ENCODE assay signal across 8 cellular contexts in genomic region chr12:56645201-56645716, GRCh38. TPM values are rescaled to one million over a fixed set of nuclear protein-coding genes. Genes with fewer than 3 reads are reported as not detected.
DNase-seq lines count a peak whose midpoint lies in the region; ATAC-seq and TF ChIP-seq lines count a peak whose summit lies in the region.

No MANE protein-coding gene starts in this region.

- H3K27ac Mint-ChIP-seq in activated T-cell treated with anti-CD3 and anti-CD28 coated beads, Interleukin-2, amount 50 U/mL, for 24 hours, result peak overlapping the region; percentile 94
- H3K27ac Mint-ChIP-seq in activated T-helper 2 cell treated with anti-CD3 and anti-CD28 coated beads, Interferon-gamma antibody, Interleukin-2, Interleukin-4, amounts not matched to agents 10 μg/mL and 5 μg/mL and 100 μg/mL, durations not matched to agents 14 hours and 24 hours and 36 hours, result peak overlapping the region; percentile 97

- H3K4me3 Mint-ChIP-seq in activated T-cell treated with anti-CD3 and anti-CD28 coated beads, Interleukin-2, amount 50 U/mL, for 24 hours, result peak overlapping the region; percentile 99
- peak overlapping the region; percentile 98 for H3K4me3 Mint-ChIP-seq in activated T-helper 2 cell treated with anti-CD3 and anti-CD28 coated beads, Interferon-gamma antibody, Interleukin-2, Interleukin-4, amounts not matched to agents 10 μg/mL and 5 μg/mL and 100 μg/mL, durations not matched to agents 14 hours and 24 hours and 36 hours (ENCODE audit: low read depth)

- no peak for TF ChIP-seq CTCF in sigmoid colon (IDR thresholded peaks at IDR 0.05)

- under 1% methylated on average over 29 of the region's 29 CpGs for WGBS in right cardiac atrium
- WGBS in sigmoid colon, 2 donors, result 0 to 1% methylated on average over 29 of the region's 29 CpGs

- H3K4me1 Mint-ChIP-seq in activated T-cell treated with anti-CD3 and anti-CD28 coated beads, Interleukin-2, amount 50 U/mL, for 24 hours (ENCODE audit: low read depth), result peaks cover 40% of the 10 kb centered on the region
- H3K4me1 Mint-ChIP-seq in activated T-helper 2 cell treated with anti-CD3 and anti-CD28 coated beads, Interferon-gamma antibody, Interleukin-2, Interleukin-4, amounts not matched to agents 10 μg/mL and 5 μg/mL and 100 μg/mL, durations not matched to agents 14 hours and 24 hours and 36 hours (ENCODE audit: low read depth), result peaks cover 29% of the 10 kb centered on the region

- H3K27me3 Mint-ChIP-seq in activated T-cell treated with anti-CD3 and anti-CD28 coated beads, Interleukin-2, amount 50 U/mL, for 24 hours, result no peaks in the 10 kb centered on the region
- H3K27me3 Mint-ChIP-seq in activated T-helper 2 cell treated with anti-CD3 and anti-CD28 coated beads, Interferon-gamma antibody, Interleukin-2, Interleukin-4, amounts not matched to agents 10 μg/mL and 5 μg/mL and 100 μg/mL, durations not matched to agents 14 hours and 24 hours and 36 hours (ENCODE audit: low read depth), result no peaks in the 10 kb centered on the region

- peaks cover 50% of the 10 kb centered on the region for H3K36me3 Mint-ChIP-seq in activated T-cell treated with anti-CD3 and anti-CD28 coated beads, Interleukin-2, amount 50 U/mL, for 24 hours (ENCODE audit: low read depth)
- H3K36me3 Mint-ChIP-seq in activated T-helper 2 cell treated with anti-CD3 and anti-CD28 coated beads, Interferon-gamma antibody, Interleukin-2, Interleukin-4, amounts not matched to agents 10 μg/mL and 5 μg/mL and 100 μg/mL, durations not matched to agents 14 hours and 24 hours and 36 hours (ENCODE audit: low read depth), result peaks cover 54% of the 10 kb centered on the region

- intact Hi-C loops in activated T-helper 2 cell treated with anti-CD3 and anti-CD28 coated beads, Interferon-gamma antibody, Interleukin-2, Interleukin-4, amounts not matched to agents 10 μg/mL and 5 μg/mL and 100 μg/mL, durations not matched to agents 14 hours and 24 hours and 36 hours (cut with micrococcal nuclease), result no loop called here
- intact Hi-C loops in right cardiac atrium (cut with DNase I), result loop anchor here in 1 of 4 donors (5.0 kb wide), 1 partner anchor 37 kb away; no protein-coding TSS in a partner anchor
- intact Hi-C loops in sigmoid colon (cut with DNase I), result loop anchor here (1.0 to 10.0 kb wide), 3 partner anchors 8 to 360 kb away; partner anchors contain the start of gene ZBTB39

- H3K9me3 ChIP-seq in right cardiac atrium (ENCODE audit: control insufficient read depth, low read length) (no peaks in the 10 kb centered on the region), sigmoid colon (no peaks in the 10 kb centered on the region)

- H3K27me3 ChIP-seq in right cardiac atrium (ENCODE audit: control insufficient read depth, insufficient read depth) (no peaks in the 10 kb centered on the region), sigmoid colon (no peaks in the 10 kb centered on the region)

- TF ChIP-seq POLR2A in sigmoid colon (IDR thresholded peaks at IDR 0.05), result no peak

- peak in 1 of 2 donors; percentile 36 for ATAC-seq in right cardiac atrium
- ATAC-seq in HG02623 (IDR thresholded peaks at IDR 0.05; ENCODE audit: unreplicated experiment), result no peak
- no peak for ATAC-seq in HG02678 (IDR thresholded peaks at IDR 0.05; ENCODE audit: unreplicated experiment)

- H3K36me3 ChIP-seq in sigmoid colon, result peaks cover 23 to 45% (median 40%) of the 10 kb centered on the region in 4 donors

- H3K4me3 ChIP-seq in right cardiac atrium (ENCODE audit: low read length) (peak overlapping the region; percentile 89), sigmoid colon (peak overlapping the region; percentile 57 to 96 (median 94))

- H3K4me1 ChIP-seq in right cardiac atrium (ENCODE audit: control insufficient read depth, insufficient read depth, low read length) (no peaks in the 10 kb centered on the region), sigmoid colon (peaks cover 0 to 43% (median 33%) of the 10 kb centered on the region in 4 donors)

- peak overlapping the region; percentile 84 for H3K27ac ChIP-seq in right cardiac atrium (ENCODE audit: low read length)
- peak overlapping the region; percentile 88 to 99 (median 96) for H3K27ac ChIP-seq in sigmoid colon

- no peaks in the 10 kb centered on the region for H3K9me3 Mint-ChIP-seq in activated T-cell treated with anti-CD3 and anti-CD28 coated beads, Interleukin-2, amount 50 U/mL, for 24 hours
- no peaks in the 10 kb centered on the region for H3K9me3 Mint-ChIP-seq in activated T-helper 2 cell treated with anti-CD3 and anti-CD28 coated beads, Interferon-gamma antibody, Interleukin-2, Interleukin-4, amounts not matched to agents 10 μg/mL and 5 μg/mL and 100 μg/mL, durations not matched to agents 14 hours and 24 hours and 36 hours

- DNase-seq in activated T-cell treated with anti-CD3 and anti-CD28 coated beads, Interleukin-2, amount 50 U/mL, for 24 hours, result no peak
- no peak for DNase-seq in activated T-cell treated with anti-CD3 and anti-CD28 coated beads, Interleukin-2, amount 50 U/mL, for 1 hour
- DNase-seq in activated T-helper 2 cell treated with anti-CD3 and anti-CD28 coated beads, Interferon-gamma antibody, Interleukin-2, Interleukin-4, amounts not matched to agents 10 μg/mL and 5 μg/mL and 100 μg/mL, durations not matched to agents 14 hours and 24 hours and 36 hours (ENCODE audit: low spot score), result no peak
- DNase-seq in right cardiac atrium (peak in 2 of 3 donors; percentile 36 to 67), sigmoid colon (no peak), inferior parietal cortex (ENCODE audit: extremely low spot score) (no peak)

- no peak for TF ChIP-seq EP300 in sigmoid colon (IDR thresholded peaks at IDR 0.05)

RNA-seq across cellular contexts. Expression of gene ATP5F1B, which starts 0.5 kb away (rescaled TPM):
- total RNA-seq in activated T-helper 2 cell treated with anti-CD3 and anti-CD28 coated beads, Interferon-gamma antibody, Interleukin-2, Interleukin-4, amounts not matched to agents 10 μg/mL and 5 μg/mL and 100 μg/mL, durations not matched to agents 14 hours and 24 hours and 36 hours, result 729 and 735 TPM in 2 replicates
- total RNA-seq in right cardiac atrium (1,000 to 10,000 TPM; 1,684 to 2,029 (median 1,762) TPM), sigmoid colon (100 to 1,000 TPM; 414 to 487 (median 449) TPM)
- polyA plus RNA-seq in right cardiac atrium (1,409 TPM), sigmoid colon (1,000 to 10,000 TPM in 2 of 3 donors, 100 to 1,000 TPM in 1; 899 to 1,730 (median 1,188) TPM)

RNA-seq across cellular contexts. Expression of gene BAZ2A, which starts 15.1 kb away (rescaled TPM):
- 124 and 131 TPM in 2 replicates for total RNA-seq in activated T-helper 2 cell treated with anti-CD3 and anti-CD28 coated beads, Interferon-gamma antibody, Interleukin-2, Interleukin-4, amounts not matched to agents 10 μg/mL and 5 μg/mL and 100 μg/mL, durations not matched to agents 14 hours and 24 hours and 36 hours
- total RNA-seq in right cardiac atrium, result 10 to 100 TPM; 38.4 to 49.2 (median 48.1) TPM
- 30.2 TPM for polyA plus RNA-seq in right cardiac atrium
- 10 to 100 TPM; 39.6 to 91.1 (median 46.8) TPM for total RNA-seq in sigmoid colon
- polyA plus RNA-seq in sigmoid colon, result 10 to 100 TPM; 14.4 to 59.5 (median 25.4) TPM

RNA-seq across cellular contexts. Expression of gene PTGES3, which starts 42.8 kb away (rescaled TPM):
- 293 and 298 TPM in 2 replicates for total RNA-seq in activated T-helper 2 cell treated with anti-CD3 and anti-CD28 coated beads, Interferon-gamma antibody, Interleukin-2, Interleukin-4, amounts not matched to agents 10 μg/mL and 5 μg/mL and 100 μg/mL, durations not matched to agents 14 hours and 24 hours and 36 hours
- total RNA-seq in right cardiac atrium, result 100 to 1,000 TPM; 127 to 176 (median 150) TPM
- 116 TPM for polyA plus RNA-seq in right cardiac atrium
- total RNA-seq in sigmoid colon, result 100 to 1,000 TPM in 3 of 4 donors, 10 to 100 TPM in 1; 92.8 to 156 (median 120) TPM
- 100 to 1,000 TPM; 179 to 209 (median 185) TPM for polyA plus RNA-seq in sigmoid colon

Comparison
In these comparisons a context has a peak if more than half of its experiments do, and no peak if none do; other contexts are left out.
1. DNase-seq: peak in right cardiac atrium (2 of 3); none in activated T-cell treated with anti-CD3 and anti-CD28 coated beads, Interleukin-2, amount 50 U/mL, for 24 hours (single experiment), activated T-cell treated with anti-CD3 and anti-CD28 coated beads, Interleukin-2, amount 50 U/mL, for 1 hour (single experiment), activated T-helper 2 cell treated with anti-CD3 and anti-CD28 coated beads, Interferon-gamma antibody, Interleukin-2, Interleukin-4, amounts not matched to agents 10 μg/mL and 5 μg/mL and 100 μg/mL, durations not matched to agents 14 hours and 24 hours and 36 hours (single experiment), sigmoid colon (single experiment) and inferior parietal cortex (single experiment).